ENCODE assay signal across 22 cellular contexts in genomic region chr6:112357801-112358200, GRCh38. TPM values are rescaled to one million over a fixed set of nuclear protein-coding genes. Genes with fewer than 3 reads are reported as not detected.
A peak's percentile ranks its signal among the peaks of the same experiment; 100 is the strongest.
DNase-seq lines count a peak whose midpoint lies in the region; ATAC-seq, FAIRE-seq and TF ChIP-seq lines count a peak whose summit lies in the region.
"Had no signal": no experiment of that assay in that cellular context is flagged by ENCODE, and none has a peak within 500 bp of the region (broad histone marks: within the 10 kb centered on the region; RNA-seq: fewer than 3 reads in every experiment).

No MANE protein-coding gene starts in this region.

- no peak overlapping the region for H3K27ac ChIP-seq in Peyer's patch
- H3K27ac ChIP-seq in small intestine (ENCODE audit: low read depth in 1 of 2, low read length in 1 of 2) = no peak overlapping the region
- H3K27ac ChIP-seq: left lung, SJCRH30 had no signal

- 80 to 83% (median 83%) methylated on average over 5 of the region's 5 CpGs for WGBS in small intestine, 3 donors

- H3K4me1 ChIP-seq in Peyer's patch = no peaks in the 10 kb centered on the region
- no peaks in the 10 kb centered on the region for H3K4me1 ChIP-seq in small intestine (ENCODE audit: control insufficient read depth in 2 of 2, insufficient read depth in 1 of 2, low read depth in 1 of 2, low read length in 1 of 2)
- H3K4me1 ChIP-seq: BE2C, left lung had no signal

- H3K27me3 ChIP-seq in Peyer's patch (no peaks in the 10 kb centered on the region), small intestine (ENCODE audit: control insufficient read depth in 2 of 2, insufficient read depth in 2 of 2, low read length in 2 of 2) (no peaks in the 10 kb centered on the region)
- H3K27me3 ChIP-seq: BE2C, left lung, SJCRH30 had no signal

- TF ChIP-seq CTCF in Peyer's patch (IDR thresholded peaks at IDR 0.05) = no peak

- no peaks in the 10 kb centered on the region for H3K36me3 ChIP-seq in Peyer's patch
- H3K36me3 ChIP-seq in small intestine (ENCODE audit: control insufficient read depth in 2 of 2, insufficient read depth in 2 of 2, low read length in 2 of 2) = no peaks in the 10 kb centered on the region
- H3K36me3 ChIP-seq: BE2C, left lung, SJCRH30 had no signal

- no peak for ATAC-seq in HG03457 (IDR thresholded peaks at IDR 0.05; ENCODE audit: unreplicated experiment)
- ATAC-seq: left lung had no signal

- DNase-seq in AG08395 (ENCODE audit: low spot score) (peak; percentile 64), HS-5 (ENCODE audit: low read depth) (peak; percentile 66), astrocyte of the hippocampus (ENCODE audit: low read depth, low spot score) (peak; percentile 20), fibroblast of the conjunctiva (ENCODE audit: low read depth) (peak; percentile 5), Peyer's patch (no peak), small intestine (no peak)
- no peak for DNase-seq in effector CD4-positive, alpha-beta T cell
- DNase-seq: activated CD4-positive, alpha-beta T cell treated with anti-CD3 and anti-CD28 coated beads, Interleukin-2, amount 10 ng/mL, durations not matched to agents 24 days and 14 days; activated naive CD4-positive, alpha-beta T cell treated with anti-CD3 and anti-CD28 coated beads, Interleukin-2, amount 10 ng/mL, durations not matched to agents 7 days and 5 days; BE2C; central memory CD4-positive, alpha-beta T cell; DMS 273 treated with DMSO at 0.1 percent for 48 hours; Kasumi-1; left lung; NCI-H187; SJCRH30; stimulated activated naive CD4-positive, alpha-beta T cell had no signal

- FAIRE-seq in small intestine (lab: Jason Lieb, UNC) = no peak
- FAIRE-seq: endometrium, urothelium cell line had no signal

- no peak overlapping the region for H3K4me3 ChIP-seq in Peyer's patch
- no peak overlapping the region for H3K4me3 ChIP-seq in small intestine (ENCODE audit: low read depth in 1 of 2, low read length in 2 of 2)
- H3K4me3 ChIP-seq: left lung, SJCRH30 had no signal

- no peaks in the 10 kb centered on the region for H3K9me3 ChIP-seq in Peyer's patch
- H3K9me3 ChIP-seq in small intestine (ENCODE audit: control insufficient read depth, low read depth) = no peaks in the 10 kb centered on the region
- H3K9me3 ChIP-seq: BE2C, left lung, SJCRH30 had no signal

- no peak for TF ChIP-seq POLR2A in Peyer's patch (IDR thresholded peaks at IDR 0.05)

RNA-seq across cellular contexts. Expression of gene RFPL4B, which starts 10.7 kb away (rescaled TPM):
- not detected for total RNA-seq in Peyer's patch
- polyA plus RNA-seq in small intestine = not detected
- total RNA-seq: activated CD4-positive, alpha-beta T cell treated with anti-CD3 and anti-CD28 coated beads, Interleukin-2, amount 10 ng/mL, durations not matched to agents 24 days and 14 days; left lung; myocyte; NCI-H460 had no signal

Comparison
In these comparisons a context has a peak if more than half of its experiments do, and no peak if none do; other contexts are left out.
1. DNase-seq: peak in AG08395 (single experiment), HS-5 (single experiment), astrocyte of the hippocampus (single experiment) and fibroblast of the conjunctiva (single experiment); none in effector CD4-positive, alpha-beta T cell (single experiment), Peyer's patch (0 of 3) and small intestine (single experiment).